9 cellular contexts compared by ENCODE assay signal in the genomic region with DNA sequence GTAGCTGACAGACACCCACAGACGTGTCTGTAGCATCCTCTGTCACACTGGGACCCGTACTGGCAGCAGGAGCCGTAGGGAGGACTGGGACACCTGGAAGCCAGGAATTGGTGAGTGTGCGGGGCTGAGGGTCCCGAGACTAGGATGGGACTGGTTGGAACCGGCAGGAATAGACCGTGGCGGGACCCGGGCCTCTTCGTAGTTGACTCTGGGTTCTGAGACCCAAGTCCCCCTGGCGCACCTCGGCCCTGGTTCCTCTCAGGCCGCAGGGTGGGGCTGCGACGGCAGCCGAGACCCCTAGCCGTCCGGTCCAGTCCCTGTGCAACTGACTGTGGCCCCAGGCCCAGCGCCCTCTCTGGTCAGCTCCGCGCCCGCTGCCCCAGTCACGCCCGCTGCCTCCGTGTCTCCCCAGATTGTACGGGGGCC.
DNase-seq lines count a peak whose midpoint lies in the region; ATAC-seq and TF ChIP-seq lines count a peak whose summit lies in the region.
"Had no signal": no experiment of that assay in that cellular context is flagged by ENCODE, and none has a peak within 500 bp of the region (broad histone marks: within the 10 kb centered on the region; RNA-seq: fewer than 3 reads in every experiment).

No MANE protein-coding gene starts in this region.

- H3K4me3 Mint-ChIP-seq in activated CD4-positive, alpha-beta T cell treated with anti-CD3 and anti-CD28 coated beads for 36 hours = peak overlapping the region; percentile 14

- WGBS in tibial nerve, 2 donors = 13 to 30% methylated on average over 16 to 24 of the region's 26 CpGs

- H3K9me3 ChIP-seq in muscle layer of duodenum (ENCODE audit: control insufficient read depth in 1 of 2, low read length in 2 of 2) = peaks cover 0 to 2% of the 10 kb centered on the region in 2 donors
- H3K9me3 ChIP-seq in tibial nerve = peaks cover 0 to 43% (median 3%) of the 10 kb centered on the region in 4 donors

- H3K4me1 ChIP-seq in muscle layer of duodenum (ENCODE audit: control insufficient read depth in 1 of 2, insufficient read depth in 2 of 2, low read length in 2 of 2) (peaks cover 0 to 9% of the 10 kb centered on the region in 2 donors), tibial nerve (peaks cover 0 to 7% (median 0%) of the 10 kb centered on the region in 4 donors)

- no peak for ATAC-seq in activated CD4-positive, alpha-beta T cell treated with anti-CD3 and anti-CD28 coated beads for 36 hours
- no peak for ATAC-seq in GM18511 (IDR thresholded peaks at IDR 0.05; ENCODE audit: unreplicated experiment)

- peaks cover 23% of the 10 kb centered on the region for H3K27me3 Mint-ChIP-seq in activated CD4-positive, alpha-beta T cell treated with anti-CD3 and anti-CD28 coated beads for 36 hours

- intact Hi-C loops in activated CD4-positive, alpha-beta T cell treated with anti-CD3 and anti-CD28 coated beads for 36 hours (cut with DNase I, micrococcal nuclease) = no loop called here

- TF ChIP-seq POLR2A in tibial nerve (IDR thresholded peaks at IDR 0.05) = no peak

- H3K4me1 Mint-ChIP-seq in activated CD4-positive, alpha-beta T cell treated with anti-CD3 and anti-CD28 coated beads for 36 hours = peaks cover 3% of the 10 kb centered on the region
- H3K4me1 Mint-ChIP-seq: IgD-negative memory B cell had no signal

- CTCF ChIA-PET in activated CD4-positive, alpha-beta T cell treated with anti-CD3 and anti-CD28 coated beads for 36 hours (lab: Charles Lee) = interaction anchor here (1.3 kb wide), 1 partner anchor 26 kb away, joined by 4 read pairs; no protein-coding TSS in a partner anchor

- H3K27ac ChIP-seq in muscle layer of duodenum (ENCODE audit: low read length) (no peak overlapping the region), tibial nerve (peak overlapping the region in 1 of 4 donors; percentile 25)

- H3K36me3 ChIP-seq in muscle layer of duodenum (ENCODE audit: control insufficient read depth in 1 of 2, insufficient read depth in 2 of 2, low read length in 2 of 2) (no peaks in the 10 kb centered on the region), tibial nerve (peaks cover 0 to 8% (median 0%) of the 10 kb centered on the region in 3 donors)

- peaks cover 4% of the 10 kb centered on the region for H3K36me3 Mint-ChIP-seq in activated CD4-positive, alpha-beta T cell treated with anti-CD3 and anti-CD28 coated beads for 36 hours (ENCODE audit: low read depth)

- H3K4me3 ChIP-seq in fibroblast of pulmonary artery (replicated peaks; ENCODE audit: low read depth, low read length) (peak overlapping the region; percentile 48), muscle layer of duodenum (ENCODE audit: low read depth in 1 of 2, low read length in 2 of 2) (peak overlapping the region; percentile 75 to 83), tibial nerve (peak overlapping the region; percentile 17 to 47 (median 26))

- DNase-seq in activated CD4-positive, alpha-beta T cell treated with anti-CD3 and anti-CD28 coated beads for 36 hours = no peak
- DNase-seq in activated CD4-positive, alpha-beta T cell treated with anti-CD3 and anti-CD28 coated beads for 1 hour = no peak
- DNase-seq in fibroblast of pulmonary artery (ENCODE audit: low read depth) (no peak), tibial nerve (ENCODE audit: low spot score in 2 of 2) (no peak), COLO668 (lab: John Stamatoyannopoulos, UW; ENCODE audit: unreplicated experiment) (no peak), glomerular visceral epithelial cell (ENCODE audit: extremely low spot score) (no peak)

- TF ChIP-seq CTCF in fibroblast of pulmonary artery (IDR thresholded peaks at IDR 0.05; ENCODE audit: low read length, missing control alignments) (no peak), tibial nerve (IDR thresholded peaks at IDR 0.05) (no peak)

- H3K9me3 Mint-ChIP-seq in activated CD4-positive, alpha-beta T cell treated with anti-CD3 and anti-CD28 coated beads for 36 hours (ENCODE audit: low read depth) = peaks cover 11% of the 10 kb centered on the region

- no peak for TF ChIP-seq EP300 in tibial nerve (IDR thresholded peaks at IDR 0.05)

- POLR2A ChIA-PET in activated CD4-positive, alpha-beta T cell treated with anti-CD3 and anti-CD28 coated beads for 36 hours (lab: Charles Lee) = no interaction called here

- no peak overlapping the region for H3K27ac Mint-ChIP-seq in activated CD4-positive, alpha-beta T cell treated with anti-CD3 and anti-CD28 coated beads for 36 hours

- no peaks in the 10 kb centered on the region for H3K27me3 ChIP-seq in muscle layer of duodenum (ENCODE audit: low read depth, low read length)
- peaks cover 0 to 5% of the 10 kb centered on the region in 2 donors for H3K27me3 ChIP-seq in tibial nerve

Comparison
In these comparisons a context has a peak if more than half of its experiments do, and no peak if none do; other contexts are left out.
1. H3K4me3 ChIP-seq: peak in every context shown above with its lines; median percentile 79 in muscle layer of duodenum; 48 in fibroblast of pulmonary artery; 26 in tibial nerve.